25 cellular contexts compared by ENCODE assay signal in genomic region chr1:157197906-157198435, GRCh38. TPM values are rescaled to one million over a fixed set of nuclear protein-coding genes. Genes with fewer than 3 reads are reported as not detected.
DNase-seq lines count a peak whose midpoint lies in the region; ATAC-seq and TF ChIP-seq lines count a peak whose summit lies in the region.
"Had no signal": no experiment of that assay in that cellular context is flagged by ENCODE, and none has a peak within 500 bp of the region (broad histone marks: within the 10 kb centered on the region; RNA-seq: fewer than 3 reads in every experiment).

No MANE protein-coding gene starts in this region.

- WGBS in body of pancreas, 2 donors: 67 to 73% methylated on average over 7 of the region's 7 CpGs
- 82 to 88% methylated on average over 7 of the region's 7 CpGs for WGBS in upper lobe of left lung, 2 donors

- TF ChIP-seq EP300 in upper lobe of left lung (IDR thresholded peaks at IDR 0.05): no peak

- peak; percentile 77 for ATAC-seq in body of pancreas
- no peak for ATAC-seq in lower lobe of right lung
- ATAC-seq in upper lobe of left lung (ENCODE audit: low FRiP score in 2 of 2): no peak
- ATAC-seq: left ventricle myocardium superior; PC-3; sciatic nerve; stimulated activated naive CD8-positive, alpha-beta T cell treated with anti-CD3 and anti-CD28 coated beads, Interleukin-15, Interleukin-2, amounts not matched to agents 100 U/mL and 50 U/mL, for 24 hours had no signal

- H3K27ac ChIP-seq in body of pancreas (peak overlapping the region; percentile 36 to 78 (median 50)), lower lobe of right lung (peak overlapping the region; percentile 66), upper lobe of left lung (peak overlapping the region; percentile 11 to 80 (median 60))
- H3K27ac ChIP-seq: GM23248, neural progenitor cell had no signal

- DNase-seq in NCI-H2171 treated with DMSO at 0.1 percent for 48 hours (lab: John Stamatoyannopoulos, UW): peak; percentile 6
- DNase-seq in NCI-H2171 (lab: John Stamatoyannopoulos, UW): no peak
- peak; percentile 57 to 82 (median 76) for DNase-seq in body of pancreas
- DNase-seq in lower lobe of right lung: no peak
- peak; percentile 6 to 52 for DNase-seq in upper lobe of left lung
- no peak for DNase-seq in central memory CD4-positive, alpha-beta T cell
- no peak for DNase-seq in NCI-H1694 (lab: John Stamatoyannopoulos, UW)
- DNase-seq in NOMO-1 treated with DMSO at 0.1 percent for 48 hours (lab: John Stamatoyannopoulos, UW; ENCODE audit: unreplicated experiment): no peak
- DNase-seq: activated CD4-positive, alpha-beta T cell treated with anti-CD3 and anti-CD28 coated beads, Interleukin-2, amount 50 U/mL, for 4 hours; activated CD8-positive, alpha-beta memory T cell treated with anti-CD3 and anti-CD28 coated beads, Interleukin-2, amount 50 U/mL, for 48 hours; activated naive CD8-positive, alpha-beta T cell treated with anti-CD3 and anti-CD28 coated beads for 36 hours; CD8-positive, alpha-beta memory T cell; DMS79 treated with DMSO at 0.1 percent for 48 hours; effector CD4-positive, alpha-beta T cell; foreskin melanocyte; GM23248; left ventricle myocardium superior; NCI-H1417 treated with DMSO at 0.1 percent for 48 hours; NCI-H82; PC-3; Right ventricle myocardium superior; stimulated activated CD4-positive, alpha-beta T cell treated with anti-CD3 and anti-CD28 coated beads, Interleukin-15, amount 100 ng/mL, for 24 hours; stimulated activated naive CD8-positive, alpha-beta T cell treated with anti-CD3 and anti-CD28 coated beads, Interleukin-15, Interleukin-2, amounts not matched to agents 100 U/mL and 50 U/mL, for 24 hours had no signal

- TF ChIP-seq CTCF in body of pancreas (IDR thresholded peaks at IDR 0.05): no peak
- TF ChIP-seq CTCF in lower lobe of right lung (IDR thresholded peaks at IDR 0.05): no peak
- no peak for TF ChIP-seq CTCF in upper lobe of left lung (IDR thresholded peaks at IDR 0.05)

- TF ChIP-seq POLR2A in body of pancreas (IDR thresholded peaks at IDR 0.05) (no peak), upper lobe of left lung (IDR thresholded peaks at IDR 0.05) (no peak)

- peaks cover 23% of the 10 kb centered on the region for H3K4me1 ChIP-seq in body of pancreas
- no peaks in the 10 kb centered on the region for H3K4me1 ChIP-seq in lower lobe of right lung
- no peaks in the 10 kb centered on the region for H3K4me1 ChIP-seq in upper lobe of left lung
- H3K4me1 ChIP-seq: neural progenitor cell had no signal

- H3K9me3 ChIP-seq in body of pancreas (no peaks in the 10 kb centered on the region), lower lobe of right lung (no peaks in the 10 kb centered on the region), upper lobe of left lung (no peaks in the 10 kb centered on the region)

- intact Hi-C loops in body of pancreas (cut with DNase I): no loop called here
- intact Hi-C loops in lower lobe of right lung (cut with DNase I): loop anchor here (10.0 kb wide), 1 partner anchor 297 kb away; no protein-coding TSS in a partner anchor

- H3K36me3 ChIP-seq in body of pancreas (replicated peaks in 1 of 2; ENCODE audit: insufficient read depth in 1 of 2, low read depth in 2 of 2) (no peaks in the 10 kb centered on the region), lower lobe of right lung (no peaks in the 10 kb centered on the region), upper lobe of left lung (no peaks in the 10 kb centered on the region)
- H3K36me3 ChIP-seq: neural progenitor cell had no signal

- H3K27me3 ChIP-seq in body of pancreas: no peaks in the 10 kb centered on the region
- peaks cover 29% of the 10 kb centered on the region for H3K27me3 ChIP-seq in lower lobe of right lung (ENCODE audit: low read depth)
- H3K27me3 ChIP-seq in upper lobe of left lung: peaks cover 0 to 16% (median 6%) of the 10 kb centered on the region in 4 donors
- H3K27me3 ChIP-seq: neural progenitor cell had no signal

- no peak overlapping the region for H3K4me3 ChIP-seq in body of pancreas
- no peak overlapping the region for H3K4me3 ChIP-seq in lower lobe of right lung
- no peak overlapping the region for H3K4me3 ChIP-seq in upper lobe of left lung
- H3K4me3 ChIP-seq: GM23248, neural progenitor cell had no signal

RNA-seq across cellular contexts. Expression of gene ETV3, which starts 59.8 kb away (rescaled TPM):
- total RNA-seq in body of pancreas (10 to 100 TPM in 1 of 2 donors, 1 to 10 TPM in 1; 5.6 to 11.4 TPM), lower lobe of right lung (29.5 TPM), upper lobe of left lung (10 to 100 TPM; 14.7 to 34.8 (median 27.6) TPM)

Comparison
In these comparisons a context has a peak if more than half of its experiments do, and no peak if none do; other contexts are left out.
1. DNase-seq: peak in NCI-H2171 treated with DMSO at 0.1 percent for 48 hours (single experiment), body of pancreas (4 of 4) and upper lobe of left lung (2 of 2); none in NCI-H2171 (single experiment), lower lobe of right lung (single experiment), central memory CD4-positive, alpha-beta T cell (single experiment), NCI-H1694 (single experiment) and NOMO-1 treated with DMSO at 0.1 percent for 48 hours (single experiment).
2. Peak in every context shown above with its lines, with median percentiles within 50 percentile points of each other: H3K27ac ChIP-seq.